ENCODE assay signal across 17 cellular contexts in genomic region chr10:121695731-121696464, GRCh38.
"Had no signal": no experiment of that assay in that cellular context is flagged by ENCODE, and none has a peak within 500 bp of the region (broad histone marks: within the 10 kb centered on the region; RNA-seq: fewer than 3 reads in every experiment).

No MANE protein-coding gene starts in this region.

- H3K9me3 ChIP-seq: colonic mucosa, lower lobe of right lung, uterus had no signal

- ATAC-seq: naive thymus-derived CD4-positive, alpha-beta T cell; psoas muscle; sciatic nerve; T-helper 17 cell had no signal

- H3K4me1 Mint-ChIP-seq: activated B cell treated with CpG ODN at 0.5 μM for 24 hours; activated CD4-positive, alpha-beta T cell treated with anti-CD3 and anti-CD28 coated beads, Interleukin-2, amount 10 ng/mL, durations not matched to agents 24 days and 14 days; naive thymus-derived CD4-positive, alpha-beta T cell; T-helper 17 cell had no signal

- H3K27ac ChIP-seq: colonic mucosa, lower lobe of right lung, psoas muscle, uterus had no signal

- H3K27me3 ChIP-seq: colonic mucosa, uterus had no signal

- H3K4me3 ChIP-seq: colonic mucosa, lower lobe of right lung, psoas muscle, uterus had no signal

- H3K27ac Mint-ChIP-seq: activated B cell treated with CpG ODN at 0.5 μM for 24 hours; activated CD4-positive, alpha-beta T cell treated with anti-CD3 and anti-CD28 coated beads, Interleukin-2, amount 10 ng/mL, durations not matched to agents 24 days and 14 days; activated T-helper 1 cell treated with anti-CD3 and anti-CD28 coated beads, Interleukin-12 subunit alpha, Interleukin-12 subunit beta, Interleukin-2, Interleukin-4 antibody, amounts not matched to agents 30 ng/mL and 10 ng/mL and 1 ng/mL, durations not matched to agents 14 hours and 24 hours and 36 hours; naive thymus-derived CD4-positive, alpha-beta T cell; T-helper 17 cell had no signal

- H3K4me1 ChIP-seq: colonic mucosa, lower lobe of right lung, psoas muscle, uterus had no signal

- H3K36me3 Mint-ChIP-seq: naive thymus-derived CD4-positive, alpha-beta T cell had no signal

- H3K4me3 Mint-ChIP-seq: activated B cell treated with CpG ODN at 0.5 μM for 24 hours; activated CD4-positive, alpha-beta T cell treated with anti-CD3 and anti-CD28 coated beads, Interleukin-2, amount 10 ng/mL, durations not matched to agents 24 days and 14 days; activated T-helper 1 cell treated with anti-CD3 and anti-CD28 coated beads, Interleukin-12 subunit alpha, Interleukin-12 subunit beta, Interleukin-2, Interleukin-4 antibody, amounts not matched to agents 30 ng/mL and 10 ng/mL and 1 ng/mL, durations not matched to agents 14 hours and 24 hours and 36 hours; naive thymus-derived CD4-positive, alpha-beta T cell; T-helper 17 cell had no signal

- H3K36me3 ChIP-seq: colonic mucosa, lower lobe of right lung, uterus had no signal

- FAIRE-seq: endothelial cell of umbilical vein had no signal

- H3K27me3 Mint-ChIP-seq: activated B cell treated with CpG ODN at 0.5 μM for 24 hours; activated CD4-positive, alpha-beta T cell treated with anti-CD3 and anti-CD28 coated beads, Interleukin-2, amount 10 ng/mL, durations not matched to agents 24 days and 14 days had no signal

- DNase-seq: activated B cell treated with CpG ODN at 0.5 μM for 24 hours; activated naive CD4-positive, alpha-beta T cell; aorta; colonic mucosa; effector CD4-positive, alpha-beta T cell; hippocampal formation; lower lobe of right lung; naive thymus-derived CD4-positive, alpha-beta T cell; occipital lobe; psoas muscle; stimulated activated naive CD4-positive, alpha-beta T cell treated with Interleukin-2 at 50 U/mL for 16 hours; T-helper 17 cell; uterus had no signal

- H3K9me3 Mint-ChIP-seq: activated CD4-positive, alpha-beta T cell treated with anti-CD3 and anti-CD28 coated beads, Interleukin-2, amount 10 ng/mL, durations not matched to agents 24 days and 14 days had no signal
